ENCODE assay signal across 8 cellular contexts in genomic region chr2:156400704-156401678, GRCh38. TPM values are rescaled to one million over a fixed set of nuclear protein-coding genes. Genes with fewer than 3 reads are reported as not detected.
DNase-seq lines count a peak whose midpoint lies in the region; ATAC-seq and TF ChIP-seq lines count a peak whose summit lies in the region.

No MANE protein-coding gene starts in this region.

- no peaks in the 10 kb centered on the region for H3K9me3 Mint-ChIP-seq in activated CD4-positive, alpha-beta T cell treated with anti-CD3 and anti-CD28 coated beads, Interleukin-2, amount 10 ng/mL, durations not matched to agents 24 days and 14 days

- DNase-seq in AML-193 (lab: John Stamatoyannopoulos, UW), result peak; percentile 74 to 83
- peak; percentile 60 to 69 for DNase-seq in NCI-H524 (lab: John Stamatoyannopoulos, UW)
- peak; percentile 94 for DNase-seq in activated CD4-positive, alpha-beta T cell treated with anti-CD3 and anti-CD28 coated beads, Interleukin-2, amount 10 ng/mL, durations not matched to agents 24 days and 14 days
- DNase-seq in coronary artery (ENCODE audit: low spot score), result no peak
- DNase-seq in stimulated activated CD4-positive, alpha-beta T cell treated with anti-CD3 and anti-CD28 coated beads, Interleukin-1b, Interleukin-23, amount 100 ng/mL, for 1 hour (ENCODE audit: low read depth in 2 of 2), result peak; percentile 66 to 67

- H3K36me3 Mint-ChIP-seq in activated CD4-positive, alpha-beta T cell treated with anti-CD3 and anti-CD28 coated beads, Interleukin-2, amount 10 ng/mL, durations not matched to agents 24 days and 14 days (ENCODE audit: low read depth), result no peaks in the 10 kb centered on the region

- ATAC-seq in GM19324 (IDR thresholded peaks at IDR 0.05; ENCODE audit: low FRiP score, unreplicated experiment) (peak; percentile 76), HG03442 (IDR thresholded peaks at IDR 0.05; ENCODE audit: unreplicated experiment) (peak; percentile 64)

- no peak for TF ChIP-seq CTCF in coronary artery (IDR thresholded peaks at IDR 0.05)

- peak overlapping the region; percentile 92 for H3K4me3 Mint-ChIP-seq in activated CD4-positive, alpha-beta T cell treated with anti-CD3 and anti-CD28 coated beads, Interleukin-2, amount 10 ng/mL, durations not matched to agents 24 days and 14 days

- H3K27me3 Mint-ChIP-seq in activated CD4-positive, alpha-beta T cell treated with anti-CD3 and anti-CD28 coated beads, Interleukin-2, amount 10 ng/mL, durations not matched to agents 24 days and 14 days, result peaks cover 5% of the 10 kb centered on the region

- intact Hi-C loops in activated CD4-positive, alpha-beta T cell treated with anti-CD3 and anti-CD28 coated beads, Interleukin-2, amount 10 ng/mL, durations not matched to agents 24 days and 14 days (cut with micrococcal nuclease), result loop anchor here (1.0 to 10.0 kb wide), 10 partner anchors 16 to 1064 kb away; partner anchors contain the start of gene GPD2

- H3K4me3 ChIP-seq in coronary artery, result peak overlapping the region; percentile 79

- no peaks in the 10 kb centered on the region for H3K27me3 ChIP-seq in layer of hippocampus (ENCODE audit: control insufficient read depth, insufficient read depth, low read length)

- H3K27ac ChIP-seq in coronary artery (peak overlapping the region; percentile 93 to 96), layer of hippocampus (ENCODE audit: low read depth, low read length) (peak overlapping the region; percentile 94)

- peaks cover 36% of the 10 kb centered on the region for H3K4me1 Mint-ChIP-seq in activated CD4-positive, alpha-beta T cell treated with anti-CD3 and anti-CD28 coated beads, Interleukin-2, amount 10 ng/mL, durations not matched to agents 24 days and 14 days

- peak overlapping the region; percentile 96 for H3K27ac Mint-ChIP-seq in activated CD4-positive, alpha-beta T cell treated with anti-CD3 and anti-CD28 coated beads, Interleukin-2, amount 10 ng/mL, durations not matched to agents 24 days and 14 days

RNA-seq across cellular contexts. Expression of gene GPD2, which starts 35.2 kb away (rescaled TPM):
- total RNA-seq in activated CD4-positive, alpha-beta T cell treated with anti-CD3 and anti-CD28 coated beads, Interleukin-2, amount 10 ng/mL, durations not matched to agents 24 days and 14 days, result 18.0 and 19.7 TPM in 2 replicates
